ENCODE assay signal across 24 cellular contexts in genomic region chr1:205974712-205975111, GRCh38. TPM values are rescaled to one million over a fixed set of nuclear protein-coding genes. Genes with fewer than 3 reads are reported as not detected.
A peak's percentile ranks its signal among the peaks of the same experiment; 100 is the strongest.
DNase-seq lines count a peak whose midpoint lies in the region; ATAC-seq, FAIRE-seq and TF ChIP-seq lines count a peak whose summit lies in the region.
"Had no signal": no experiment of that assay in that cellular context is flagged by ENCODE, and none has a peak within 500 bp of the region (broad histone marks: within the 10 kb centered on the region; RNA-seq: fewer than 3 reads in every experiment).

No MANE protein-coding gene starts in this region.

- WGBS in IMR-90 (ENCODE audit: extremely low coverage in 2 of 2, insufficient read length in 1 of 2), 2 experiments: 82 to 100% methylated on average over 1 to 3 of the region's 3 CpGs
- 100% methylated on average over 3 of the region's 3 CpGs; no CpG with 5 or more reads in 1 of the 2 experiments for WGBS in H1 (ENCODE audit: extremely low coverage in 1 of 2, insufficient coverage in 1 of 2, insufficient read length in 1 of 2, insufficient replicate concordance in 2 of 2, low coverage in 1 of 2, low lambda C conversion rate in 2 of 2, missing lambda C conversion rate in 1 of 2), 2 experiments

- peak overlapping the region; percentile 48; the same call in 1 of the 2 replicates for H2AK5ac ChIP-seq in IMR-90 (ENCODE audit: low read depth, low read length)
- H2AK5ac ChIP-seq in H1 (ENCODE audit: low read depth, low read length): peak overlapping the region; percentile 99

- H3K4me1 Mint-ChIP-seq in GM23338: peaks cover 2% of the 10 kb centered on the region; the same call in 2 of the 3 replicates

- H3K27me3 ChIP-seq in IMR-90 (ENCODE audit: control insufficient read depth, insufficient read depth, low read length) (peaks cover 3% of the 10 kb centered on the region), H1 (replicated peaks in 1 of 4; ENCODE audit: control insufficient read depth in 3 of 4, extremely low read depth in 1 of 4, insufficient read depth in 3 of 4, low read length in 3 of 4) (no peaks in the 10 kb centered on the region; a peak in 1 of 7 replicates), GM23338 (ENCODE audit: insufficient read depth) (no peaks in the 10 kb centered on the region)
- H3K27me3 ChIP-seq: SJSA1 had no signal

- H3K56ac ChIP-seq in IMR-90 (ENCODE audit: extremely low read depth, insufficient read depth, low read length): no peak overlapping the region
- H3K56ac ChIP-seq in H1 (replicated peaks; ENCODE audit: insufficient read length, low read depth, low read length): peak overlapping the region; percentile 100

- H3K27me3 Mint-ChIP-seq in GM23338 (ENCODE audit: insufficient read depth, low read depth, poor library complexity): peaks cover 9% of the 10 kb centered on the region

- H3K4me2 ChIP-seq in IMR-90 (ENCODE audit: low read depth, low read length) (no peak overlapping the region), H1 (ENCODE audit: insufficient read depth in 1 of 2, low read depth in 2 of 2, low read length in 2 of 2) (no peak overlapping the region), GM23338 (no peak overlapping the region)

- H2AFZ ChIP-seq in IMR-90 (replicated peaks; ENCODE audit: low read length, poor library complexity) (no peak overlapping the region), H1 (ENCODE audit: low read length) (no peak overlapping the region), GM23338 (no peak overlapping the region)
- H2AFZ ChIP-seq: PC-9 had no signal

- H4K20me1 ChIP-seq in IMR-90 (ENCODE audit: insufficient read depth, low read length) (no peaks in the 10 kb centered on the region; the same call in 1 of the 2 replicates), H1 (replicated peaks in 1 of 2; ENCODE audit: control insufficient read depth in 1 of 2, insufficient read depth in 2 of 2, low read length in 2 of 2) (peaks cover 0 to 27% of the 10 kb centered on the region in 2 experiments), GM23338 (replicated peaks; ENCODE audit: insufficient read depth) (no peaks in the 10 kb centered on the region)

- no peak overlapping the region for H3K4me3 ChIP-seq in IMR-90 (ENCODE audit: insufficient read depth, low read depth, low read length)
- H3K4me3 ChIP-seq in H1 (ENCODE audit: extremely low read depth in 1 of 4, insufficient read depth in 2 of 4, low read depth in 3 of 4, low read length in 4 of 4): no peak overlapping the region
- H3K4me3 ChIP-seq in GM23338: no peak overlapping the region
- H3K4me3 ChIP-seq: PC-9, SJSA1 had no signal

- peak overlapping the region; percentile 54 for H2BK5ac ChIP-seq in IMR-90 (ENCODE audit: low read depth, low read length, poor library complexity, severe bottlenecking)
- H2BK5ac ChIP-seq in H1 (ENCODE audit: low read depth, low read length): no peak overlapping the region

- H3K36me3 Mint-ChIP-seq in GM23338 (ENCODE audit: low read depth): no peaks in the 10 kb centered on the region; the same call in 2 of the 3 replicates
- H3K36me3 Mint-ChIP-seq: CD8-positive, alpha-beta T cell had no signal

- no peak overlapping the region for H4K91ac ChIP-seq in IMR-90 (ENCODE audit: insufficient read depth, low read depth, low read length)
- peak overlapping the region; percentile 92 for H4K91ac ChIP-seq in H1 (replicated peaks; ENCODE audit: insufficient read length, low read length)

- intact Hi-C loops in cardiac septum (cut with DNase I): no loop called here
- intact Hi-C loops in Right ventricle myocardium inferior (cut with DNase I): loop anchor here (5.0 kb wide), 1 partner anchor 382 kb away; no protein-coding TSS in a partner anchor
- intact Hi-C loops in IMR-90 (cut with micrococcal nuclease): loop anchor here (10.0 kb wide), 1 partner anchor 380 kb away; no protein-coding TSS in a partner anchor

- POLR2A ChIA-PET in IMR-90 (lab: Charles Lee; ENCODE audit: unreplicated experiment): no interaction called here
- POLR2A ChIA-PET in H1 (lab: Charles Lee; ENCODE audit: partially characterized antibody): no interaction called here

- H3K18ac ChIP-seq in IMR-90 (ENCODE audit: low read depth, low read length) (no peak overlapping the region), H1 (ENCODE audit: extremely low read depth, low read length) (no peak overlapping the region)

- H3K9me3 ChIP-seq in IMR-90 (ENCODE audit: control insufficient read depth, insufficient read depth, low read length) (no peaks in the 10 kb centered on the region), H1 (ENCODE audit: insufficient read depth in 2 of 2, low read depth in 1 of 2, low read length in 1 of 2) (peaks cover 0 to 4% of the 10 kb centered on the region in 2 experiments; a peak in 1 of 4 replicates)
- H3K9me3 ChIP-seq: SJSA1 had no signal

- in situ Hi-C loops in IMR-90 (cut with MboI; ENCODE audit: low sequenced_read_pairs): no loop called here

- H2BK20ac ChIP-seq in IMR-90 (ENCODE audit: low read depth, low read length) (no peak overlapping the region), H1 (ENCODE audit: low read length) (peak overlapping the region; percentile 6; the same call in 1 of the 2 replicates)

- ATAC-seq in Right ventricle myocardium inferior: no peak
- no peak for ATAC-seq in IMR-90 (ENCODE audit: low read depth)
- no peak for ATAC-seq in omental fat pad (ENCODE audit: low FRiP score)
- ATAC-seq in GM23338: no peak
- ATAC-seq: CD8-positive, alpha-beta T cell; HCT116 had no signal

- H2BK15ac ChIP-seq in IMR-90 (ENCODE audit: low read depth, low read length) (no peak overlapping the region), H1 (ENCODE audit: low read length) (peak overlapping the region; percentile 24; the same call in 1 of the 2 replicates)

- TF ChIP-seq EP300 in H1 (IDR thresholded peaks at IDR 0.05; ENCODE audit: borderline replicate concordance in 1 of 2, low read depth in 2 of 2, low read length in 2 of 2): no peak

- H3K79me2 ChIP-seq in H1 (ENCODE audit: control insufficient read depth in 1 of 2, insufficient read depth in 2 of 2, low read length in 2 of 2) (no peaks in the 10 kb centered on the region), GM23338 (replicated peaks; ENCODE audit: insufficient read depth) (no peaks in the 10 kb centered on the region)

- peaks cover 7% of the 10 kb centered on the region; the same call in 2 of the 3 replicates for H3K9me3 Mint-ChIP-seq in GM23338
- H3K9me3 Mint-ChIP-seq: CD8-positive, alpha-beta T cell had no signal

- H3K27ac ChIP-seq in IMR-90 (ENCODE audit: insufficient read depth, low read length) (no peak overlapping the region), H1 (ENCODE audit: low read depth, low read length) (no peak overlapping the region), GM23338 (ENCODE audit: low read depth) (no peak overlapping the region)
- H3K27ac ChIP-seq: PC-9, SJSA1 had no signal

- H2BK12ac ChIP-seq in H1 (ENCODE audit: low read depth, low read length): no peak overlapping the region; the same call in 1 of the 2 replicates

- CTCF ChIA-PET in IMR-90 (lab: Yijun Ruan, JAX): no interaction called here
- CTCF ChIA-PET in H1 (lab: Charles Lee; ENCODE audit: partially characterized antibody): no interaction called here

- H3K23me2 ChIP-seq in H1 (ENCODE audit: low read depth, low read length): peaks cover 27% of the 10 kb centered on the region

- H4K8ac ChIP-seq in IMR-90 (ENCODE audit: low read depth in 2 of 2, low read length in 2 of 2) (no peak overlapping the region), H1 (ENCODE audit: extremely low read depth, insufficient read depth, low read length) (no peak overlapping the region; the same call in 1 of the 2 replicates)

- no peak overlapping the region for H3K4ac ChIP-seq in IMR-90 (ENCODE audit: low read depth, low read length)
- H3K4ac ChIP-seq in H1 (replicated peaks; ENCODE audit: insufficient read length, low read depth, low read length): peak overlapping the region; percentile 75

- BruUV-seq in IMR-90 (replicated peaks; lab: Mats Ljungman, UMichigan): no TSS peak

- TF ChIP-seq CTCF in IMR-90 (conservative IDR thresholded peaks at IDR 0.05; ENCODE audit: low read depth, low read length) (no peak), H1 (IDR thresholded peaks at IDR 0.05; ENCODE audit: control extremely low read depth in 1 of 3, insufficient read depth in 1 of 3, low read depth in 1 of 3, low read length in 3 of 3) (no peak), omental fat pad (IDR thresholded peaks at IDR 0.05) (no peak), GM23338 (conservative IDR thresholded peaks at IDR 0.05; ENCODE audit: low read depth in 2 of 2) (no peak)

- H3K14ac ChIP-seq in IMR-90 (replicated peaks; ENCODE audit: low read depth, low read length): 0 out of 2 replicates have a peak overlapping the region, but pooled peaks have one; percentile 14
- no peak overlapping the region for H3K14ac ChIP-seq in H1 (ENCODE audit: insufficient read length)

- H3K9me1 ChIP-seq in IMR-90 (ENCODE audit: insufficient read depth, low read length): peaks cover 27% of the 10 kb centered on the region

- H3F3A ChIP-seq in GM23338 (replicated peaks; ENCODE audit: low read depth): peaks cover 10% of the 10 kb centered on the region; the same call in 1 of the 2 replicates

- TF ChIP-seq RAD21 in IMR-90 (IDR thresholded peaks at IDR 0.05; ENCODE audit: low read length) (no peak), H1 (IDR thresholded peaks at IDR 0.05 in 1 of 2, conservative IDR thresholded peaks at IDR 0.05 in 1 of 2; ENCODE audit: low read depth in 2 of 2, low read length in 2 of 2) (no peak)

- H3K4me1 ChIP-seq in IMR-90 (ENCODE audit: control insufficient read depth, insufficient read depth, low read length): no peaks in the 10 kb centered on the region
- no peaks in the 10 kb centered on the region; a peak in 2 of 7 replicates for H3K4me1 ChIP-seq in H1 (replicated peaks in 1 of 4; ENCODE audit: control insufficient read depth in 3 of 4, insufficient read depth in 4 of 4, low read length in 3 of 4)
- H3K4me1 ChIP-seq in GM23338 (ENCODE audit: insufficient read depth): no peaks in the 10 kb centered on the region

- H3K79me1 ChIP-seq in IMR-90 (ENCODE audit: low read depth in 1 of 2, low read length in 2 of 2) (no peaks in the 10 kb centered on the region), H1 (ENCODE audit: low read depth, low read length) (peaks cover 5% of the 10 kb centered on the region)

- H3K23ac ChIP-seq in IMR-90 (ENCODE audit: low read depth, low read length) (no peak overlapping the region), H1 (ENCODE audit: insufficient read length) (no peak overlapping the region)

- no peak overlapping the region for H3K27ac Mint-ChIP-seq in GM23338
- H3K27ac Mint-ChIP-seq: CD8-positive, alpha-beta T cell had no signal

- H4K5ac ChIP-seq in IMR-90 (ENCODE audit: low read depth, low read length): no peak overlapping the region
- H4K5ac ChIP-seq in H1 (ENCODE audit: insufficient read length, low read depth, low read length): no peak overlapping the region

- no peak overlapping the region for H2BK120ac ChIP-seq in IMR-90 (ENCODE audit: low read depth, low read length)
- no peak overlapping the region for H2BK120ac ChIP-seq in H1 (replicated peaks; ENCODE audit: low read depth, low read length)

- no peaks in the 10 kb centered on the region for H3K9me2 ChIP-seq in GM23338 (ENCODE audit: insufficient read depth)

- H3K36me3 ChIP-seq in IMR-90 (ENCODE audit: control insufficient read depth, insufficient read depth, low read length) (no peaks in the 10 kb centered on the region), H1 (ENCODE audit: control insufficient read depth in 2 of 4, insufficient read depth in 4 of 4, low read length in 3 of 4) (no peaks in the 10 kb centered on the region; a peak in 1 of 8 replicates), GM23338 (ENCODE audit: insufficient read depth) (no peaks in the 10 kb centered on the region)
- H3K36me3 ChIP-seq: SJSA1 had no signal

- DNase-seq in cardiac septum (ENCODE audit: low spot score) (peak; percentile 36), Right ventricle myocardium inferior (ENCODE audit: missing footprints) (no peak), IMR-90 (no peak), H1 (ENCODE audit: low read depth in 1 of 2, low spot score in 2 of 2) (no peak), omental fat pad (ENCODE audit: low spot score) (peak; percentile 17), GM23338 (ENCODE audit: low spot score) (no peak), medulla oblongata (ENCODE audit: extremely low spot score) (no peak), NCI-H226 (no peak)
- DNase-seq: C1 segment of cervical spinal cord; CD8-positive, alpha-beta T cell; DND-41; GOT3; KG1; MM.1S; NCI-H2029; NCI-H446 treated with DMSO at 0.1 percent for 48 hours; NCI-H526; NCI-H82; NK-92 treated with Interleukin-12 subunit alpha and Interleukin-12 subunit beta, amount 100 ng/mL, for 24 hours; PC-9; Right ventricle myocardium superior had no signal

- H3K9ac ChIP-seq in IMR-90 (ENCODE audit: low read depth, low read length) (no peak overlapping the region), H1 (replicated peaks in 1 of 4; ENCODE audit: extremely low read depth in 1 of 4, low read depth in 3 of 4, low read length in 3 of 4) (no peak overlapping the region)

- dilution Hi-C loops in IMR-90 (cut with HindIII; ENCODE audit: low sequenced_read_pairs, unreplicated experiment): no loop called here

- no peak overlapping the region for H3K4me3 Mint-ChIP-seq in GM23338
- H3K4me3 Mint-ChIP-seq: CD8-positive, alpha-beta T cell had no signal

- H2AK9ac ChIP-seq in IMR-90 (replicated peaks; ENCODE audit: low read depth, low read length, poor library complexity): no peak overlapping the region

- no peak for TF ChIP-seq POLR2A in IMR-90 (IDR thresholded peaks at IDR 0.05; ENCODE audit: low read depth, low read length)
- no peak for TF ChIP-seq POLR2A in H1 (IDR thresholded peaks at IDR 0.05; ENCODE audit: control extremely low read depth in 1 of 2, low read depth in 2 of 2, low read length in 2 of 2)

- no peak for FAIRE-seq in H1 (lab: Jason Lieb, UNC)

RNA-seq across cellular contexts. Expression of gene RAB7B, which starts 28.5 kb away (rescaled TPM):
- total RNA-seq in cardiac septum (2.1 TPM), Right ventricle myocardium inferior (1.6 TPM), IMR-90 (2012; rRNA removed) (9.1 and 10.6 TPM in 2 replicates), omental fat pad (10 to 100 TPM in 2 of 4 donors, 1 to 10 TPM in 2; 3.2 to 62.0 (median 16.6) TPM)
- polyA plus RNA-seq in IMR-90 (2012; rRNA removed) (14.6 and 14.7 TPM in 2 replicates), H1 (2011; rRNA removed) (0.05 and 0.06 TPM in 2 replicates), GM23338 (2016; fragmentation: Nextera tagmentation; extraction: Ambion mirVana) (not detected in 2 replicates)
- 9.8 and 10.5 TPM in 2 replicates for polyA plus RNA-seq in IMR-90 (2012; cell fraction: cytosol; rRNA removed)
- polyA plus RNA-seq in IMR-90 (2012; cell fraction: nucleus; rRNA removed; ENCODE audit: low replicate concordance): 12.4 and 13.2 TPM in 2 replicates
- not detected in 2 replicates for total RNA-seq in H1 (2021; fragmentation: NEBNext Ultra II Directional; extraction: Animal tissue kit (Norgen Biotek cat#: 25700))
- 0.04 TPM for polyA plus RNA-seq in H1 (2011; cell fraction: cytosol; rRNA removed)
- 0.06 TPM for polyA plus RNA-seq in H1 (2011; cell fraction: nucleus; rRNA removed)
- not detected in 4 replicates for polyA plus RNA-seq in H1 (2012, experiment 1 of 2)
- polyA plus RNA-seq in H1 (2012, experiment 2 of 2): 0.07 TPM
- not detected for polyA plus RNA-seq in H1 (2013, experiment 1 of 2)
- not detected for polyA plus RNA-seq in H1 (2013, experiment 2 of 2)
- 0.17 TPM in 1 of 2 replicates, not detected in the other for polyA minus RNA-seq in H1 (2011; rRNA and poly(A)+ RNA removed)
- not detected for polyA minus RNA-seq in H1 (2011; cell fraction: cytosol; rRNA and poly(A)+ RNA removed)
- polyA minus RNA-seq in H1 (2011; cell fraction: nucleus; rRNA and poly(A)+ RNA removed): not detected
- not detected in 2 replicates for total RNA-seq in GM23338 (2014; rRNA removed; shearing (Covaris generic))
- total RNA-seq: CD8-positive, alpha-beta T cell; PC-9 had no signal

RNA-seq across cellular contexts. Expression of gene SLC26A9, which starts 31.5 kb away (rescaled TPM):
- 9.8 TPM for total RNA-seq in cardiac septum
- 25.4 TPM for total RNA-seq in Right ventricle myocardium inferior
- total RNA-seq in IMR-90 (2012; rRNA removed): under 0.01 TPM in 1 of 2 replicates, not detected in the other
- polyA plus RNA-seq in IMR-90 (2012; rRNA removed): not detected in 2 replicates
- not detected in 2 replicates for polyA plus RNA-seq in IMR-90 (2012; cell fraction: cytosol; rRNA removed)
- 0.01 and 0.03 TPM in 2 replicates for polyA plus RNA-seq in IMR-90 (2012; cell fraction: nucleus; rRNA removed; ENCODE audit: low replicate concordance)
- total RNA-seq in H1 (2021; fragmentation: NEBNext Ultra II Directional; extraction: Animal tissue kit (Norgen Biotek cat#: 25700)): not detected in 2 replicates
- polyA plus RNA-seq in H1 (2011; rRNA removed): 0.03 TPM in 1 of 2 replicates, not detected in the other
- polyA plus RNA-seq in H1 (2011; cell fraction: cytosol; rRNA removed): 0.04 TPM
- 0.07 TPM for polyA plus RNA-seq in H1 (2011; cell fraction: nucleus; rRNA removed)
- polyA plus RNA-seq in H1 (2012, experiment 1 of 2): 0.09 TPM in 1 of 4 replicates, not detected in the others
- polyA plus RNA-seq in H1 (2012, experiment 2 of 2): not detected
- polyA plus RNA-seq in H1 (2013, experiment 1 of 2): 0.08 TPM
- polyA plus RNA-seq in H1 (2013, experiment 2 of 2): 0.02 TPM
- polyA minus RNA-seq in H1 (2011; rRNA and poly(A)+ RNA removed): 0.02 TPM in 1 of 2 replicates, not detected in the other
- polyA minus RNA-seq in H1 (2011; cell fraction: cytosol; rRNA and poly(A)+ RNA removed): not detected
- not detected for polyA minus RNA-seq in H1 (2011; cell fraction: nucleus; rRNA and poly(A)+ RNA removed)
- under 1 TPM in 2 of 4 donors, not detected in 2; 0.24 to 0.37 TPM for total RNA-seq in omental fat pad
- not detected in 2 replicates for total RNA-seq in GM23338 (2014; rRNA removed; shearing (Covaris generic))
- not detected in 2 replicates for polyA plus RNA-seq in GM23338 (2016; fragmentation: Nextera tagmentation; extraction: Ambion mirVana)
- total RNA-seq: A673; CD8-positive, alpha-beta T cell; SJSA1 had no signal

RNA-seq across cellular contexts. Expression of gene CTSE, which starts 49.0 kb away (rescaled TPM):
- total RNA-seq in cardiac septum: not detected
- total RNA-seq in Right ventricle myocardium inferior: not detected
- not detected in 2 replicates for total RNA-seq in IMR-90 (2012; rRNA removed)
- polyA plus RNA-seq in IMR-90 (2012; rRNA removed): not detected in 2 replicates
- polyA plus RNA-seq in IMR-90 (2012; cell fraction: cytosol; rRNA removed): not detected in 2 replicates
- polyA plus RNA-seq in IMR-90 (2012; cell fraction: nucleus; rRNA removed; ENCODE audit: low replicate concordance): not detected in 2 replicates
- total RNA-seq in H1 (2021; fragmentation: NEBNext Ultra II Directional; extraction: Animal tissue kit (Norgen Biotek cat#: 25700)): not detected in 2 replicates
- 0.03 TPM in 1 of 2 replicates, not detected in the other for polyA plus RNA-seq in H1 (2011; rRNA removed)
- not detected for polyA plus RNA-seq in H1 (2011; cell fraction: cytosol; rRNA removed)
- polyA plus RNA-seq in H1 (2011; cell fraction: nucleus; rRNA removed): not detected
- polyA plus RNA-seq in H1 (2012, experiment 1 of 2): not detected in 4 replicates
- polyA plus RNA-seq in H1 (2012, experiment 2 of 2): not detected
- not detected for polyA plus RNA-seq in H1 (2013, experiment 1 of 2)
- polyA plus RNA-seq in H1 (2013, experiment 2 of 2): not detected
- polyA minus RNA-seq in H1 (2011; rRNA and poly(A)+ RNA removed): not detected in 2 replicates
- not detected for polyA minus RNA-seq in H1 (2011; cell fraction: cytosol; rRNA and poly(A)+ RNA removed)
- polyA minus RNA-seq in H1 (2011; cell fraction: nucleus; rRNA and poly(A)+ RNA removed): not detected
- total RNA-seq in omental fat pad: not detected
- not detected in 2 replicates for total RNA-seq in GM23338 (2014; rRNA removed; shearing (Covaris generic))
- polyA plus RNA-seq in GM23338 (2016; fragmentation: Nextera tagmentation; extraction: Ambion mirVana): not detected in 2 replicates
- total RNA-seq: CD8-positive, alpha-beta T cell; Right ventricle myocardium superior; SJSA1 had no signal

Comparison
In these comparisons a context has a peak if more than half of its experiments do, and no peak if none do; other contexts are left out.
1. DNase-seq: peak in cardiac septum (single experiment) and omental fat pad (single experiment); none in Right ventricle myocardium inferior (single experiment), IMR-90 (single experiment), H1 (0 of 2), GM23338 (single experiment), medulla oblongata (single experiment) and NCI-H226 (single experiment).